In the genomic region with DNA sequence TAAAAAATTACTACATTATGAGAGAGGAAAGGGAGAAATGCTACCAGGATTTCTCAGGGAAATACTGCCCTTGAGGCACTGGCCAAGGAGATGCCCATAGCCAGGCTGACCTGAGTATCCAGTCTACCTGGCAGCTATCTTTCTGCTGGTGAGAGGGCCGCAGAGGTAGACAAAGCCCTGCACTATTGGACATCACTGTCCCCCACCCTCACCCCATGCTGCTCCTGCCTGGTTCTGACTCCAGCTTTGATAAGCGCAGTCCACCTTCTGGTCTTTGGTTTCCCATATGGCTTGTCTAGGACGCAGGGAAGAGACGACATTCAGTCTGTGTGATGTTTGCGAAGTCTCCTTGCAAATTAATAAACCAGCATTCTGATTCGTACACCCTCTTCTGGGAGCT, we compare ENCODE assay signal across 1 cellular context.
TF ChIP-seq lines count a peak whose summit lies in the region.

No MANE protein-coding gene starts in this region.

TF ChIP-seq in IMR-90, 13 proteins besides CTCF, POLR2A, EP300 and RAD21 (continued from another document):
- TF ChIP-seq, protein P1, sequence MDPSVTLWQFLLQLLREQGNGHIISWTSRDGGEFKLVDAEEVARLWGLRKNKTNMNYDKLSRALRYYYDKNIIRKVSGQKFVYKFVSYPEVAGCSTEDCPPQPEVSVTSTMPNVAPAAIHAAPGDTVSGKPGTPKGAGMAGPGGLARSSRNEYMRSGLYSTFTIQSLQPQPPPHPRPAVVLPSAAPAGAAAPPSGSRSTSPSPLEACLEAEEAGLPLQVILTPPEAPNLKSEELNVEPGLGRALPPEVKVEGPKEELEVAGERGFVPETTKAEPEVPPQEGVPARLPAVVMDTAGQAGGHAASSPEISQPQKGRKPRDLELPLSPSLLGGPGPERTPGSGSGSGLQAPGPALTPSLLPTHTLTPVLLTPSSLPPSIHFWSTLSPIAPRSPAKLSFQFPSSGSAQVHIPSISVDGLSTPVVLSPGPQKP (IDR thresholded peaks at IDR 0.05; ENCODE audit: borderline replicate concordance, low read depth, low read length) = no peak
- TF ChIP-seq RCOR1 (IDR thresholded peaks at IDR 0.05; ENCODE audit: insufficient replicate concordance, low read length) (no peak), MXI1 (IDR thresholded peaks at IDR 0.05; ENCODE audit: borderline replicate concordance, low read depth, low read length) (no peak), MAZ (IDR thresholded peaks at IDR 0.05; ENCODE audit: borderline replicate concordance, low read depth, low read length) (no peak), CEBPB (IDR thresholded peaks at IDR 0.05; ENCODE audit: low read depth, low read length) (no peak), MAFK (IDR thresholded peaks at IDR 0.05; ENCODE audit: low read depth, low read length) (no peak), FOS (IDR thresholded peaks at IDR 0.05; ENCODE audit: low read depth, low read length) (no peak), SMC3 (IDR thresholded peaks at IDR 0.05; ENCODE audit: low read depth, low read length) (no peak)
- TF ChIP-seq, protein P2, sequence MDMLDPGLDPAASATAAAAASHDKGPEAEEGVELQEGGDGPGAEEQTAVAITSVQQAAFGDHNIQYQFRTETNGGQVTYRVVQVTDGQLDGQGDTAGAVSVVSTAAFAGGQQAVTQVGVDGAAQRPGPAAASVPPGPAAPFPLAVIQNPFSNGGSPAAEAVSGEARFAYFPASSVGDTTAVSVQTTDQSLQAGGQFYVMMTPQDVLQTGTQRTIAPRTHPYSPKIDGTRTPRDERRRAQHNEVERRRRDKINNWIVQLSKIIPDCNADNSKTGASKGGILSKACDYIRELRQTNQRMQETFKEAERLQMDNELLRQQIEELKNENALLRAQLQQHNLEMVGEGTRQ (IDR thresholded peaks at IDR 0.05; ENCODE audit: low read depth, low read length) = no peak
